ENCODE assay signal across 16 cellular contexts in genomic region chr22:27669798-27670599, GRCh38.
DNase-seq lines count a peak whose midpoint lies in the region; ATAC-seq, FAIRE-seq and TF ChIP-seq lines count a peak whose summit lies in the region.
"Had no signal": no experiment of that assay in that cellular context is flagged by ENCODE, and none has a peak within 500 bp of the region (broad histone marks: within the 10 kb centered on the region; RNA-seq: fewer than 3 reads in every experiment).

No MANE protein-coding gene starts in this region.

- no peaks in the 10 kb centered on the region for H3K79me2 ChIP-seq in mesendoderm (ENCODE audit: control insufficient read depth, insufficient read depth, low read length)

- no peak overlapping the region for H2BK15ac ChIP-seq in mesendoderm (replicated peaks; ENCODE audit: low read depth)

- peak in 1 of 2 experiments; percentile 35 for DNase-seq in A549 (ENCODE audit: low read depth in 1 of 2, low spot score in 1 of 2)
- peak; percentile 22 for DNase-seq in KG1 (lab: John Stamatoyannopoulos, UW)
- peak; percentile 61 for DNase-seq in mesendoderm
- no peak for DNase-seq in activated CD4-positive, CD25-positive, alpha-beta regulatory T cell (lab: John Stamatoyannopoulos, UW)
- no peak for DNase-seq in activated CD4-positive, alpha-beta T cell treated with anti-CD3 and anti-CD28 coated beads, Interleukin-2, amount 50 U/mL, for 48 hours
- DNase-seq: activated CD4-positive, alpha-beta T cell treated with anti-CD3 and anti-CD28 coated beads for 1 hour; activated T-cell treated with anti-CD3 and anti-CD28 coated beads, Interleukin-2, amount 50 U/mL, for 72 hours; DND-41; mammary epithelial cell; NCI-H1048; NCI-H526 treated with DMSO at 0.1 percent for 48 hours; upper lobe of right lung had no signal

- no peak overlapping the region for H2BK120ac ChIP-seq in mesendoderm (ENCODE audit: low read depth, low read length)

- H4K5ac ChIP-seq in mesendoderm (ENCODE audit: low read length) = no peak overlapping the region

- peak overlapping the region; percentile 80 for H3K56ac ChIP-seq in mesendoderm (ENCODE audit: low read length)

- no peak overlapping the region for H3K4ac ChIP-seq in mesendoderm (ENCODE audit: low read depth, low read length)

- peak overlapping the region; percentile 24 for H3K9ac ChIP-seq in mesendoderm (ENCODE audit: low read length)

- TF ChIP-seq CTCF in A549 (IDR thresholded peaks at IDR 0.05) = no peak

- H3K27me3 ChIP-seq in ectodermal cell (ENCODE audit: control insufficient read depth, insufficient read depth, low read length, poor library complexity, severe bottlenecking) = no peaks in the 10 kb centered on the region
- H3K27me3 ChIP-seq in mesendoderm (ENCODE audit: insufficient read depth, low read length, poor library complexity) = no peaks in the 10 kb centered on the region
- H3K27me3 ChIP-seq: upper lobe of right lung had no signal

- ATAC-seq in A549 = no peak
- ATAC-seq in HG03039 (IDR thresholded peaks at IDR 0.05; ENCODE audit: unreplicated experiment) = no peak
- ATAC-seq in GM19328 (IDR thresholded peaks at IDR 0.05; ENCODE audit: unreplicated experiment) = no peak
- ATAC-seq: activated T-cell treated with anti-CD3 and anti-CD28 coated beads, Interleukin-2, amount 50 U/mL, for 72 hours had no signal

- H2BK5ac ChIP-seq in mesendoderm (ENCODE audit: low read length) = peak overlapping the region; percentile 66

- TF ChIP-seq POLR2A in A549 (IDR thresholded peaks at IDR 0.05; ENCODE audit: low read length) = no peak

- no peak for TF ChIP-seq EP300 in A549 (IDR thresholded peaks at IDR 0.05)

- no peaks in the 10 kb centered on the region for H3K36me3 ChIP-seq in ectodermal cell (ENCODE audit: control insufficient read depth, insufficient read depth, low read length)
- no peaks in the 10 kb centered on the region for H3K36me3 ChIP-seq in mesendoderm (ENCODE audit: control insufficient read depth, insufficient read depth, low read length)
- H3K36me3 ChIP-seq: upper lobe of right lung had no signal

- no peak for FAIRE-seq in A549 (lab: Jason Lieb, UNC)
- FAIRE-seq: frontal cortex had no signal

- CTCF ChIA-PET in A549 (lab: Yijun Ruan, JAX) = no interaction called here

- H3K4me3 ChIP-seq in A549 (no peak overlapping the region), ectodermal cell (ENCODE audit: insufficient read depth, low read depth, low read length) (no peak overlapping the region), mesendoderm (ENCODE audit: low read length) (no peak overlapping the region)
- H3K4me3 ChIP-seq: upper lobe of right lung had no signal

- H3K18ac ChIP-seq in mesendoderm (ENCODE audit: low read length) = peak overlapping the region; percentile 19

- TF ChIP-seq RAD21 in A549 (conservative IDR thresholded peaks at IDR 0.05 in 1 of 2, IDR thresholded peaks at IDR 0.05 in 1 of 2) = no peak

- no peaks in the 10 kb centered on the region for H3K9me3 ChIP-seq in A549
- no peaks in the 10 kb centered on the region for H3K9me3 ChIP-seq in ectodermal cell (ENCODE audit: control insufficient read depth, low read length)
- H3K9me3 ChIP-seq: upper lobe of right lung had no signal

- 41% methylated on average over 8 of the region's 13 CpGs for WGBS in A549 (ENCODE audit: missing lambda C conversion rate)
- WGBS in ectodermal cell, 2 experiments = 70 to 73% methylated on average over 13 of the region's 13 CpGs
- WGBS in mesendoderm (ENCODE audit: extremely low coverage, insufficient coverage, low lambda C conversion rate) = no CpG with 5 or more reads among the region's 13 CpGs

- POLR2A ChIA-PET in A549 (lab: Yijun Ruan, JAX) = no interaction called here

- peaks cover 26% of the 10 kb centered on the region for H3K4me1 ChIP-seq in A549
- peaks cover 14% of the 10 kb centered on the region for H3K4me1 ChIP-seq in ectodermal cell (ENCODE audit: control insufficient read depth, insufficient read depth, low read length)
- peaks cover 16% of the 10 kb centered on the region for H3K4me1 ChIP-seq in mesendoderm (ENCODE audit: control insufficient read depth, low read depth, low read length)
- H3K4me1 ChIP-seq: upper lobe of right lung had no signal

- H3K4me2 ChIP-seq in A549 (peak overlapping the region; percentile 48), mesendoderm (ENCODE audit: low read length) (peak overlapping the region; percentile 28)

- no peak overlapping the region for H3K23ac ChIP-seq in mesendoderm (ENCODE audit: low read length)

- H3K27ac ChIP-seq in A549 (peak overlapping the region; percentile 64 to 83), ectodermal cell (ENCODE audit: insufficient read depth, low read depth, low read length, poor library complexity, severe bottlenecking) (peak overlapping the region; percentile 53), mesendoderm (ENCODE audit: low read depth, low read length) (no peak overlapping the region)

- H4K8ac ChIP-seq in mesendoderm (ENCODE audit: low read depth, low read length) = no peak overlapping the region

- no peaks in the 10 kb centered on the region for H3K79me1 ChIP-seq in mesendoderm (ENCODE audit: low read length)

- peak overlapping the region; percentile 43 for H2AK5ac ChIP-seq in mesendoderm (ENCODE audit: low read length)

TF ChIP-seq in A549, 52 proteins besides CTCF, POLR2A, EP300 and RAD21:
- TF ChIP-seq ZNF302 (CRISPR knock-in tag; IDR thresholded peaks at IDR 0.05) = no peak
- no peak for TF ChIP-seq JUNB (IDR thresholded peaks at IDR 0.05)
- no peak for TF ChIP-seq BCL3 (IDR thresholded peaks at IDR 0.05)
- no peak for TF ChIP-seq BHLHE40 (IDR thresholded peaks at IDR 0.05; ENCODE audit: low read depth, low read length)
- no peak for TF ChIP-seq RNF2 (IDR thresholded peaks at IDR 0.05; ENCODE audit: borderline replicate concordance, low read depth)
- TF ChIP-seq ZFP36 (IDR thresholded peaks at IDR 0.05; ENCODE audit: borderline replicate concordance, partially characterized antibody) = peak; percentile 80

Comparison
In these comparisons a context has a peak if more than half of its experiments do, and no peak if none do; other contexts are left out.
1. DNase-seq: peak in KG1 (single experiment) and mesendoderm (single experiment); none in activated CD4-positive, CD25-positive, alpha-beta regulatory T cell (0 of 4) and activated CD4-positive, alpha-beta T cell treated with anti-CD3 and anti-CD28 coated beads, Interleukin-2, amount 50 U/mL, for 48 hours (0 of 2).